Comparison of ENCODE assay signal across 8 cellular contexts in the genomic region with DNA sequence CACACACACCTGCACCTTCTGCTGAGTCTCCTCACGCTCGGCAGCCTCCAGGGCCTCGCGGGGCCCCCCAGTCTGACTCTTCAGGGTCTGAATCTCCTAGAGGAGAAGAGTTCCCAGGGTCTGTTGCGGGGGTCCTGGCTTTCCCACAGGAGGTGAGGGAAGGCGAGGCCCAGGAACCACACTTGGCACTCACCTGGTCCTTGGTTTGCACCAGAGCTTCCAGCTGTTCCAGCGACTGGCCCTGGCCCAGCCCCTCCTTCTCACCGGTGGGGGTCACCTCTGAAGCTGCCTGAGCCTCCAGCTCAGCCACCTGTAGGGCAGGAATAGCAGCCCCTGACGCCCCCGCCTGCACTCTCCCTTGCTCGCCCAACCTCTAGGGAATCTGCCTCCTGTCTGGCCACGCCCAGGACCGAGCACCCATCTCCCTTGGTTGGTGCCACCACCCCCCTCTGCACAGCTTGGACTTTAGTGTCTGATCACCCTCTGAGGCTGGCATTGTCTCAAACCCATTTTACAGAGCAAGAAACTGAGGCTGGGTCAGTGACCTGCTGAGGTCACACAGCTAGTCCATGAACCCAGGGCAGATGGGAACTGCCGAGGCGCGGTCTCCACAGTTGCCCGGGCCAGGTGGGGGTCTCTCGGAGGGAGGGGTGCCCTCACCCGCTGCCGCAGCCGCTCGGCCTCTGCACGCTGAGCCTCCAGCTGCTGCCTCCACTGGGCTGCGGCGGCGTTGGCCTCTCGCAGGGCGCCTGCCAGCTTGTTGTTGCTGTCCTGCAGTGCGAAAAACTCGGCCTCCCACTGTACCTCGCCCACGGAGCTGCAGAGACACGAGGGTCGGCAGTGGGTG.
"Had no signal": no experiment of that assay in that cellular context is flagged by ENCODE, and none has a peak within 500 bp of the region (broad histone marks: within the 10 kb centered on the region; RNA-seq: fewer than 3 reads in every experiment).

No MANE protein-coding gene starts in this region.

- H3K36me3 Mint-ChIP-seq: T-cell had no signal

- H3K27ac ChIP-seq: left lung, SK-N-MC, VCaP had no signal

- H3K27ac Mint-ChIP-seq: activated CD4-positive, alpha-beta T cell treated with anti-CD3 and anti-CD28 coated beads for 36 hours; activated CD8-positive, alpha-beta T cell treated with anti-CD3 and anti-CD28 coated beads for 36 hours; nephron; T-cell had no signal

- H3K9me3 ChIP-seq: left lung had no signal

- H3K27me3 ChIP-seq: left lung had no signal

- H3K9me3 Mint-ChIP-seq: activated CD8-positive, alpha-beta T cell treated with anti-CD3 and anti-CD28 coated beads for 36 hours; nephron; T-cell had no signal

- H3K4me1 Mint-ChIP-seq: nephron had no signal

- FAIRE-seq: colon had no signal

- H3K4me3 ChIP-seq: SK-N-MC had no signal
